1 cellular context compared by ENCODE assay signal in the genomic region with DNA sequence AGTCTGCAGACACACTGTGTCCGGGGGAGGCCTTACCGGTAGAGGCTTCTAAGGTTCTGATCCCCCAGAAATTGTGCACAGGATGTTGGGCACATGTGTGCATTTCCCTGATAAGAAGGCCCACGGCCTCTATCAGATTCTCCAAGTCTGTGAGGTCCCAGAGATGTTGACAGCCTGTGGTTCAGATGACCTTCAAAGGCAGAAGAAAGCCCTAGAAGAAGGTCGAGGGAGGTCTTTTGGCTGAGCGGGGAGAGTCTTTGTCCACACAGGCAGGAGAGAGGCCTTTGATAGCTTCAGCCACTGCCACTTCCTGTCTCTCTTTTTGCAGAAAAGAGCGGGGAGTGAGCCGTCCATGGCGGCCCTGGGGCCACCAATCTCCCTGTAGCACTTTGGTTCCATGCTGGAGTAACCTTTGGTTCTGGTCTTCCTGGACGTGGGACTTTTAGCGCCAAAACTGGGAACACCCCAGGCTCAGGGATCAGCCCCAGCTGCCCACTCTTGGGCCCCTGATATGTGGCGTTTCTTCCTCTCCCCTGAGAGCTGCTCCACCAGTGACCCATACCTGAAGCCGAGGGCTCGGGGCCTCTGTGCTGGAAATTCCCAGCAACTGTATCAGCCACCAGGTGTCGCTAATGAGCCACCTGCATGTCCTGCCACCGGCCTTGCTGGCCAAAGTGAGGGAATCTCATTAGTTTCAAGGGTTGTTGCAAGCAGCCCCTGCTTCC.
TF ChIP-seq lines count a peak whose summit lies in the region.

No MANE protein-coding gene starts in this region.

TF ChIP-seq in HCT116, 20 proteins besides CTCF, POLR2A, EP300 and RAD21 (continued from another document):
- no peak for TF ChIP-seq ATF3 (IDR thresholded peaks at IDR 0.05)
- no peak for TF ChIP-seq CEBPB (IDR thresholded peaks at IDR 0.05; ENCODE audit: low read depth)
- no peak for TF ChIP-seq EZH2phosphoT487 (IDR thresholded peaks at IDR 0.05; ENCODE audit: borderline replicate concordance)
- no peak for TF ChIP-seq ZNF274 (IDR thresholded peaks at IDR 0.05; ENCODE audit: low read depth, low read length)
- no peak for TF ChIP-seq ELF1 (IDR thresholded peaks at IDR 0.05; ENCODE audit: borderline replicate concordance, low read depth)
- TF ChIP-seq FOSL1 (IDR thresholded peaks at IDR 0.05; ENCODE audit: low read depth), result no peak
- TF ChIP-seq, protein P1, sequence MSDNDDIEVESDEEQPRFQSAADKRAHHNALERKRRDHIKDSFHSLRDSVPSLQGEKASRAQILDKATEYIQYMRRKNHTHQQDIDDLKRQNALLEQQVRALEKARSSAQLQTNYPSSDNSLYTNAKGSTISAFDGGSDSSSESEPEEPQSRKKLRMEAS (IDR thresholded peaks at IDR 0.05), result no peak
- no peak for TF ChIP-seq EZH2 (IDR thresholded peaks at IDR 0.05)
